In genomic region chr12:11922361-11922760, GRCh38 we compare ENCODE assay signal across 1 cellular context.
A peak's percentile ranks its signal among the peaks of the same experiment; 100 is the strongest.
TF ChIP-seq lines count a peak whose summit lies in the region.

No MANE protein-coding gene starts in this region.

TF ChIP-seq in HepG2, 621 proteins besides CTCF, POLR2A, EP300 and RAD21 (continued from another document):
- TF ChIP-seq ZNF275 (CRISPR knock-in tag; IDR thresholded peaks at IDR 0.05; ENCODE audit: borderline replicate concordance): no peak
- TF ChIP-seq NCOA2 (CRISPR knock-in tag; IDR thresholded peaks at IDR 0.05): 0 out of 2 replicates have a peak, but pooled peaks have one; percentile 31
- TF ChIP-seq TCF7L2 (IDR thresholded peaks at IDR 0.05; ENCODE audit: low read depth, low read length): 0 out of 2 replicates have a peak, but pooled peaks have one; percentile 41
- no peak for TF ChIP-seq ATRX (CRISPR knock-in tag; IDR thresholded peaks at IDR 0.05; ENCODE audit: borderline replicate concordance)
